ENCODE assay signal across 20 cellular contexts in genomic region chr4:83556836-83557235, GRCh38. TPM values are rescaled to one million over a fixed set of nuclear protein-coding genes. Genes with fewer than 3 reads are reported as not detected.
DNase-seq lines count a peak whose midpoint lies in the region; ATAC-seq and TF ChIP-seq lines count a peak whose summit lies in the region.
"Had no signal": no experiment of that assay in that cellular context is flagged by ENCODE, and none has a peak within 500 bp of the region (broad histone marks: within the 10 kb centered on the region; RNA-seq: fewer than 3 reads in every experiment).

No MANE protein-coding gene starts in this region.

- H2AFZ ChIP-seq in PC-9 = no peak overlapping the region

- H3K9me3 ChIP-seq in left ventricle myocardium inferior (replicated peaks) (no peaks in the 10 kb centered on the region), heart right ventricle (no peaks in the 10 kb centered on the region), PC-9 (ENCODE audit: insufficient read depth, low read depth) (no peaks in the 10 kb centered on the region)
- H3K9me3 ChIP-seq: MG63, Peyer's patch had no signal

- H3K27ac ChIP-seq in left ventricle myocardium inferior (replicated peaks) (peak overlapping the region; percentile 1), heart right ventricle (peak overlapping the region in 1 of 10 donors; percentile 56), PC-9 (peak overlapping the region; percentile 39; the same call in 1 of the 2 replicates)
- H3K27ac ChIP-seq: Peyer's patch, SK-N-MC had no signal

- no peak overlapping the region for H3K4me3 Mint-ChIP-seq in activated T-cell treated with anti-CD3 and anti-CD28 coated beads, Interleukin-2, amount 50 U/mL, for 4 hours

- peaks cover 82% of the 10 kb centered on the region for H3K4me1 ChIP-seq in left ventricle myocardium inferior
- peaks cover 0 to 68% (median 26%) of the 10 kb centered on the region in 9 donors for H3K4me1 ChIP-seq in heart right ventricle
- peaks cover 81% of the 10 kb centered on the region for H3K4me1 ChIP-seq in PC-9 (replicated peaks; ENCODE audit: insufficient read depth)

- BruUV-seq in PC-9 (replicated peaks; lab: Mats Ljungman, UMichigan) = no TSS peak

- TF ChIP-seq CTCF in left ventricle myocardium inferior (IDR thresholded peaks at IDR 0.05; ENCODE audit: borderline replicate concordance) (no peak), heart right ventricle (IDR thresholded peaks at IDR 0.05) (no peak), PC-9 (conservative IDR thresholded peaks at IDR 0.05) (no peak)

- H3K9me3 Mint-ChIP-seq in activated T-cell treated with anti-CD3 and anti-CD28 coated beads, Interleukin-2, amount 50 U/mL, for 4 hours = no peaks in the 10 kb centered on the region

- ATAC-seq in heart right ventricle (no peak), esophagus mucosa (peak; percentile 39), HG02938 (IDR thresholded peaks at IDR 0.05; ENCODE audit: unreplicated experiment) (no peak), GM19452 (IDR thresholded peaks at IDR 0.05; ENCODE audit: unreplicated experiment) (no peak)
- no peak for ATAC-seq in activated T-cell treated with anti-CD3 and anti-CD28 coated beads, Interleukin-2, amount 50 U/mL, for 4 hours
- ATAC-seq: Right ventricle myocardium inferior had no signal

- H3K36me3 Mint-ChIP-seq in activated T-cell treated with anti-CD3 and anti-CD28 coated beads, Interleukin-2, amount 50 U/mL, for 4 hours (ENCODE audit: insufficient read depth) = no peaks in the 10 kb centered on the region

- no peak overlapping the region for H3K4me3 ChIP-seq in left ventricle myocardium inferior
- no peak overlapping the region for H3K4me3 ChIP-seq in heart right ventricle
- no peak overlapping the region for H3K4me3 ChIP-seq in PC-9
- H3K4me3 ChIP-seq: MG63, Peyer's patch, SK-N-MC had no signal

- CTCF ChIA-PET in PC-9 (lab: Charles Lee) = no interaction called here

- H3F3A ChIP-seq in PC-9 (ENCODE audit: insufficient read depth, low read depth) = peaks cover 19% of the 10 kb centered on the region

- no peaks in the 10 kb centered on the region for H4K20me1 ChIP-seq in PC-9 (ENCODE audit: insufficient read depth)

- intact Hi-C loops in left ventricle myocardium inferior (cut with micrococcal nuclease) = no loop called here
- intact Hi-C loops in heart right ventricle (cut with DNase I) = no loop called here
- intact Hi-C loops in PC-9 (cut with micrococcal nuclease; ENCODE audit: unreplicated experiment) = no loop called here

- DNase-seq in left ventricle myocardium inferior (no peak), heart right ventricle (no peak), PC-9 (peak in 1 of 2 experiments; percentile 34)
- DNase-seq in activated T-cell treated with anti-CD3 and anti-CD28 coated beads, Interleukin-2, amount 50 U/mL, for 4 hours = no peak
- DNase-seq: C1 segment of cervical spinal cord, H7, IMR-90, Karpas-422, MG63, NCI-H1092, NCI-H1436 treated with DMSO at 0.1 percent for 48 hours, NCI-H2029 treated with DMSO at 0.1 percent for 48 hours, NCI-H510A, NCI-H748 treated with DMSO at 0.1 percent for 48 hours, Peyer's patch had no signal

- no peaks in the 10 kb centered on the region for H3K9me2 ChIP-seq in PC-9 (ENCODE audit: insufficient read depth)

- WGBS in heart right ventricle, 2 donors = 79 to 88% methylated on average over 1 of the region's 1 CpG

- H3K36me3 ChIP-seq in left ventricle myocardium inferior = no peaks in the 10 kb centered on the region
- no peaks in the 10 kb centered on the region for H3K36me3 ChIP-seq in heart right ventricle
- 0 out of 2 replicates have a peak, but pooled peaks cover 5% of the 10 kb centered on the region for H3K36me3 ChIP-seq in PC-9 (ENCODE audit: low read depth)
- H3K36me3 ChIP-seq: MG63, Peyer's patch had no signal

- H3K27me3 Mint-ChIP-seq in activated T-cell treated with anti-CD3 and anti-CD28 coated beads, Interleukin-2, amount 50 U/mL, for 4 hours (ENCODE audit: low read depth) = no peaks in the 10 kb centered on the region

- H3K27me3 ChIP-seq in left ventricle myocardium inferior (ENCODE audit: low read depth) (no peaks in the 10 kb centered on the region), heart right ventricle (no peaks in the 10 kb centered on the region), PC-9 (ENCODE audit: insufficient read depth, low read depth) (no peaks in the 10 kb centered on the region)
- H3K27me3 ChIP-seq: MG63, Peyer's patch had no signal

- peaks cover 85% of the 10 kb centered on the region for H3K79me2 ChIP-seq in PC-9 (ENCODE audit: low read depth)

- peaks cover 15% of the 10 kb centered on the region for H3K4me1 Mint-ChIP-seq in activated T-cell treated with anti-CD3 and anti-CD28 coated beads, Interleukin-2, amount 50 U/mL, for 4 hours (ENCODE audit: low read depth)

- POLR2A ChIA-PET in PC-9 (lab: Charles Lee; ENCODE audit: unreplicated experiment) = no interaction called here

- no peak overlapping the region for H3K4me2 ChIP-seq in PC-9

RNA-seq across cellular contexts. Expression of gene GPAT3, which starts 20.9 kb away (rescaled TPM):
- total RNA-seq in left ventricle myocardium inferior (44.2 TPM), heart right ventricle (10 to 100 TPM; 34.2 to 82.6 (median 52.8) TPM), PC-9 (2021) (27.0 and 29.1 TPM in 2 replicates), esophagus mucosa (9.8 TPM)
- 10 to 100 TPM; 22.2 to 24.2 TPM for polyA plus RNA-seq in heart right ventricle
- 1 to 10 TPM; 2.1 to 4.5 (median 2.6) TPM for total RNA-seq in activated T-cell treated with anti-CD3 and anti-CD28 coated beads, Interleukin-2, amount 50 U/mL, for 4 hours
